14 cellular contexts compared by ENCODE assay signal in genomic region chr7:76155938-76156337, GRCh38. TPM values are rescaled to one million over a fixed set of nuclear protein-coding genes. Genes with fewer than 3 reads are reported as not detected.
DNase-seq lines count a peak whose midpoint lies in the region; ATAC-seq and TF ChIP-seq lines count a peak whose summit lies in the region.
"Had no signal": no experiment of that assay in that cellular context is flagged by ENCODE, and none has a peak within 500 bp of the region (broad histone marks: within the 10 kb centered on the region; RNA-seq: fewer than 3 reads in every experiment).

No MANE protein-coding gene starts in this region.

- no peak overlapping the region for H3K4me3 ChIP-seq in foreskin fibroblast (ENCODE audit: low read depth in 1 of 2, low read length in 2 of 2)
- H3K4me3 ChIP-seq: GM12878, SJSA1, suprapubic skin had no signal

- no peak for TF ChIP-seq CTCF in foreskin fibroblast (IDR thresholded peaks at IDR 0.05; ENCODE audit: low read depth, low read length)
- TF ChIP-seq CTCF in omental fat pad (IDR thresholded peaks at IDR 0.05) = no peak

- ATAC-seq in omental fat pad (ENCODE audit: low FRiP score) (peak; percentile 41), GM18868 (IDR thresholded peaks at IDR 0.05; ENCODE audit: unreplicated experiment) (no peak), HG02610 (IDR thresholded peaks at IDR 0.05; ENCODE audit: unreplicated experiment) (no peak)
- ATAC-seq: foreskin keratinocyte, GM12878 had no signal

- peak; percentile 49 for DNase-seq in GDM1 (lab: John Stamatoyannopoulos, UW)
- peak; percentile 7 for DNase-seq in SIG-M5 (lab: John Stamatoyannopoulos, UW)
- DNase-seq in foreskin fibroblast = peak; percentile 43 to 72
- peak; percentile 65 for DNase-seq in omental fat pad (ENCODE audit: low spot score)
- DNase-seq in dermis blood vessel endothelial cell = no peak
- no peak for DNase-seq in stimulated activated naive CD4-positive, alpha-beta T cell treated with Interleukin-2 at 50 U/mL for 16 hours (lab: John Stamatoyannopoulos, UW)
- DNase-seq: CD8-positive, alpha-beta memory T cell; NCI-H1436 treated with DMSO at 0.1 percent for 48 hours had no signal

RNA-seq across cellular contexts. Expression of gene SRRM3, which starts 45.8 kb away (rescaled TPM):
- 1 to 10 TPM; 1.7 to 3.7 (median 2.4) TPM for total RNA-seq in omental fat pad
- total RNA-seq in dermis blood vessel endothelial cell = 2.0 and 2.2 TPM in 2 replicates
- total RNA-seq: CD8-positive, alpha-beta memory T cell had no signal

Comparison
In these comparisons a context has a peak if more than half of its experiments do, and no peak if none do; other contexts are left out.
1. DNase-seq: peak in GDM1 (single experiment), SIG-M5 (single experiment), foreskin fibroblast (2 of 2) and omental fat pad (single experiment); none in dermis blood vessel endothelial cell (single experiment) and stimulated activated naive CD4-positive, alpha-beta T cell treated with Interleukin-2 at 50 U/mL for 16 hours (single experiment).